Comparison of ENCODE assay signal across 15 cellular contexts in the genomic region with DNA sequence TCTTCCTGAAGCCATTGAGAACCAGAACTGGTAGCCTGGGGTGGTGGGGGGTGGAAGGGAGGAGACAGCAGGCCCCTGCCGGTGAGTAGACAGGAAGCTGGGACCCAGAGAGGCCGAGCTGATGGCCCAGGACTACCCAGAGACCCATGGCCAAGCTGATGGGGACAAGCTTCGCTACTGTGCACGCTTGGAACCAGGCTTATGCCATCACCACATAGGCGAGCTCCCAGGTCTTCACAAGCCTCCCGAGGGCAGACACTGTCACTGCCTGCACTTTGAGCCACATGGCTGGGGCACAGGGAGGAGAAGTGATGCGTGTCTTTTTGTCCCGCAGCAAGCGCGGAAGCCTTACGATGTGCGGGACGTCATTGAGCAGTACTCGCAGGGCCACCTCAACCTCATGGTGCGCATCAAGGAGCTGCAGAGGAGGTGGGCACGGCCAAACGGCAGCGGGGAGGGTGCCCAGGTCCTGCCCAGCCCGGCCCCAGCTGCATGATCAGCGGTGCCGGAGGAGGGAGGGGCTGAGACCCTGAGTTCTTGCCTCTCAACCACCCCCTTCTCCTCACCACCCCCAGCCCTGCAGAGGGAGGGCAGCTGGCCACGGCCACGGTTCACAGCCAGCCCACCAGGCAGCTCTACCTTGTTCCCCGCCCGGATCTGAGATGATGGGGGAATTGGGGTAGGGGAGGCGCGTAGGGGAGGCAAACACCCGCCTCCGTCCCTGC.
DNase-seq lines count a peak whose midpoint lies in the region; ATAC-seq and TF ChIP-seq lines count a peak whose summit lies in the region.
"Had no signal": no experiment of that assay in that cellular context is flagged by ENCODE, and none has a peak within 500 bp of the region (broad histone marks: within the 10 kb centered on the region; RNA-seq: fewer than 3 reads in every experiment).

No MANE protein-coding gene starts in this region.

- TF ChIP-seq RAD21 in IMR-90 (IDR thresholded peaks at IDR 0.05; ENCODE audit: low read length), result no peak

- no peak overlapping the region for H2BK20ac ChIP-seq in IMR-90 (ENCODE audit: low read depth, low read length)

- in situ Hi-C loops in IMR-90 (cut with MboI; ENCODE audit: low sequenced_read_pairs), result no loop called here

- no peak overlapping the region for H2BK120ac ChIP-seq in IMR-90 (ENCODE audit: low read depth, low read length)

- no peak overlapping the region for H3K4ac ChIP-seq in IMR-90 (ENCODE audit: low read depth, low read length)

- H4K5ac ChIP-seq in IMR-90 (ENCODE audit: low read depth, low read length), result no peak overlapping the region

- TF ChIP-seq CTCF in activated CD8-positive, alpha-beta T cell treated with anti-CD3 and anti-CD28 coated beads for 36 hours (IDR thresholded peaks at IDR 0.05), result no peak
- TF ChIP-seq CTCF in IMR-90 (conservative IDR thresholded peaks at IDR 0.05; ENCODE audit: low read depth, low read length) (no peak), dorsolateral prefrontal cortex (IDR thresholded peaks at IDR 0.05 in 54 of 56, conservative IDR thresholded peaks at IDR 0.05 in 2 of 56; ENCODE audit: low read depth in 1 of 56, partially characterized antibody in 56 of 56) (no peak), ovary (IDR thresholded peaks at IDR 0.05) (no peak)

- no peak overlapping the region for H2BK15ac ChIP-seq in IMR-90 (ENCODE audit: low read depth, low read length)

- no peak overlapping the region for H3K18ac ChIP-seq in IMR-90 (ENCODE audit: low read depth, low read length)

- H2AK5ac ChIP-seq in IMR-90 (ENCODE audit: low read depth, low read length), result no peak overlapping the region

- BruUV-seq in IMR-90 (replicated peaks; lab: Mats Ljungman, UMichigan), result no TSS peak

- H3K23ac ChIP-seq in IMR-90 (ENCODE audit: low read depth, low read length), result no peak overlapping the region

- no peaks in the 10 kb centered on the region for H3K9me3 Mint-ChIP-seq in activated CD8-positive, alpha-beta T cell treated with anti-CD3 and anti-CD28 coated beads, Interleukin-2, amount 10 ng/mL, durations not matched to agents 7 days and 5 days (ENCODE audit: insufficient read depth)
- H3K9me3 Mint-ChIP-seq in activated CD8-positive, alpha-beta T cell treated with anti-CD3 and anti-CD28 coated beads for 36 hours, result no peaks in the 10 kb centered on the region
- H3K9me3 Mint-ChIP-seq: CD8-positive, alpha-beta memory T cell; naive B cell; stimulated activated naive B cell treated with anti-CD40 and anti-IgM and Interleukin-4, amounts not matched to agents 10 μg/mL and 1 μg/mL and 100 μg/mL, for 72 hours had no signal

- H3K14ac ChIP-seq in IMR-90 (replicated peaks; ENCODE audit: low read depth, low read length), result no peak overlapping the region

- dilution Hi-C loops in IMR-90 (cut with HindIII; ENCODE audit: low sequenced_read_pairs, unreplicated experiment), result no loop called here

- H3K9me3 ChIP-seq in IMR-90 (ENCODE audit: control insufficient read depth, insufficient read depth, low read length) (no peaks in the 10 kb centered on the region), ovary (no peaks in the 10 kb centered on the region)

- 98% methylated on average over 14 of the region's 29 CpGs; no CpG with 5 or more reads in 1 of the 2 experiments for whole genome bisulfite sequencing in IMR-90 (ENCODE audit: extremely low coverage in 2 of 2, insufficient read length in 1 of 2), 2 experiments
- 90 to 94% (median 91%) methylated on average over 29 of the region's 29 CpGs for WGBS in ovary, 3 donors

- H3K27me3 Mint-ChIP-seq in activated CD8-positive, alpha-beta T cell treated with anti-CD3 and anti-CD28 coated beads, Interleukin-2, amount 10 ng/mL, durations not matched to agents 7 days and 5 days (ENCODE audit: low read depth), result peaks cover 12% of the 10 kb centered on the region
- H3K27me3 Mint-ChIP-seq in activated CD8-positive, alpha-beta T cell treated with anti-CD3 and anti-CD28 coated beads for 36 hours, result no peaks in the 10 kb centered on the region

- H2AK9ac ChIP-seq in IMR-90 (replicated peaks; ENCODE audit: low read depth, low read length, poor library complexity), result peak overlapping the region; percentile 59

- TF ChIP-seq EP300 in ovary (IDR thresholded peaks at IDR 0.05), result no peak

- no peak overlapping the region for H3K56ac ChIP-seq in IMR-90 (ENCODE audit: extremely low read depth, insufficient read depth, low read length)

- H3K27me3 ChIP-seq in IMR-90 (ENCODE audit: control insufficient read depth, insufficient read depth, low read length) (peaks cover 6% of the 10 kb centered on the region), dorsolateral prefrontal cortex (no peaks in the 10 kb centered on the region), ovary (no peaks in the 10 kb centered on the region)

- no peak overlapping the region for H3K4me3 ChIP-seq in IMR-90 (ENCODE audit: insufficient read depth, low read depth, low read length)
- no peak overlapping the region for H3K4me3 ChIP-seq in dorsolateral prefrontal cortex
- H3K4me3 ChIP-seq in ovary, result no peak overlapping the region

- H3K9me1 ChIP-seq in IMR-90 (ENCODE audit: insufficient read depth, low read length), result no peaks in the 10 kb centered on the region

- H3K36me3 ChIP-seq in IMR-90 (ENCODE audit: control insufficient read depth, insufficient read depth, low read length) (no peaks in the 10 kb centered on the region), ovary (no peaks in the 10 kb centered on the region)

- POLR2A ChIA-PET in activated CD8-positive, alpha-beta T cell treated with anti-CD3 and anti-CD28 coated beads, Interleukin-2, amount 10 ng/mL, durations not matched to agents 7 days and 5 days (lab: Charles Lee), result no interaction called here
- POLR2A ChIA-PET in activated CD8-positive, alpha-beta T cell treated with anti-CD3 and anti-CD28 coated beads for 36 hours (lab: Charles Lee), result no interaction called here
- POLR2A ChIA-PET in IMR-90 (lab: Charles Lee; ENCODE audit: unreplicated experiment), result no interaction called here

- peak; percentile 12 for DNase-seq in activated CD8-positive, alpha-beta T cell treated with anti-CD3 and anti-CD28 coated beads, Interleukin-2, amount 10 ng/mL, durations not matched to agents 7 days and 5 days
- no peak for DNase-seq in activated CD8-positive, alpha-beta T cell treated with anti-CD3 and anti-CD28 coated beads for 36 hours
- DNase-seq in IMR-90, result no peak
- DNase-seq in dorsolateral prefrontal cortex, result peak in 6 of 10 donors; percentile 0 to 27 (median 13)
- peak; percentile 14 to 33 (median 23) for DNase-seq in ovary
- no peak for DNase-seq in hepatic stellate cell (ENCODE audit: low spot score)
- no peak for DNase-seq in glomerular visceral epithelial cell (ENCODE audit: extremely low spot score)
- DNase-seq: erythroblast; Kasumi-1; naive B cell; NCI-H2081 treated with DMSO at 0.1 percent for 48 hours; stimulated activated naive B cell treated with anti-CD40 and anti-IgM and Interleukin-4, amounts not matched to agents 10 μg/mL and 1 μg/mL and 100 μg/mL, for 72 hours had no signal

- ATAC-seq in activated CD8-positive, alpha-beta T cell treated with anti-CD3 and anti-CD28 coated beads, Interleukin-2, amount 10 ng/mL, durations not matched to agents 7 days and 5 days, result no peak
- ATAC-seq in activated CD8-positive, alpha-beta T cell treated with anti-CD3 and anti-CD28 coated beads for 36 hours, result no peak
- ATAC-seq in IMR-90 (ENCODE audit: low read depth), result no peak
- ATAC-seq in GM21381 (IDR thresholded peaks at IDR 0.05; ENCODE audit: unreplicated experiment), result no peak
- ATAC-seq: right cardiac atrium had no signal

- CTCF ChIA-PET in activated CD8-positive, alpha-beta T cell treated with anti-CD3 and anti-CD28 coated beads, Interleukin-2, amount 10 ng/mL, durations not matched to agents 7 days and 5 days (lab: Charles Lee), result no interaction called here
- CTCF ChIA-PET in activated CD8-positive, alpha-beta T cell treated with anti-CD3 and anti-CD28 coated beads for 36 hours (lab: Charles Lee), result no interaction called here
- CTCF ChIA-PET in IMR-90 (lab: Yijun Ruan, JAX), result no interaction called here

- H3K27ac ChIP-seq in IMR-90 (ENCODE audit: insufficient read depth, low read length), result no peak overlapping the region
- H3K27ac ChIP-seq in dorsolateral prefrontal cortex, result no peak overlapping the region
- no peak overlapping the region for H3K27ac ChIP-seq in ovary

- H2BK5ac ChIP-seq in IMR-90 (ENCODE audit: low read depth, low read length, poor library complexity, severe bottlenecking), result no peak overlapping the region

- H3K4me1 ChIP-seq in IMR-90 (ENCODE audit: control insufficient read depth, insufficient read depth, low read length) (peaks cover 17% of the 10 kb centered on the region), ovary (ENCODE audit: insufficient read depth) (peaks cover 32% of the 10 kb centered on the region)

- no peak overlapping the region for H3K27ac Mint-ChIP-seq in activated CD8-positive, alpha-beta T cell treated with anti-CD3 and anti-CD28 coated beads, Interleukin-2, amount 10 ng/mL, durations not matched to agents 7 days and 5 days
- H3K27ac Mint-ChIP-seq in activated CD8-positive, alpha-beta T cell treated with anti-CD3 and anti-CD28 coated beads for 36 hours, result no peak overlapping the region
- H3K27ac Mint-ChIP-seq: CD8-positive, alpha-beta memory T cell; naive B cell; stimulated activated naive B cell treated with anti-CD40 and anti-IgM and Interleukin-4, amounts not matched to agents 10 μg/mL and 1 μg/mL and 100 μg/mL, for 72 hours had no signal

- peaks cover 23% of the 10 kb centered on the region for H3K4me1 Mint-ChIP-seq in activated CD8-positive, alpha-beta T cell treated with anti-CD3 and anti-CD28 coated beads, Interleukin-2, amount 10 ng/mL, durations not matched to agents 7 days and 5 days (ENCODE audit: low read depth)
- H3K4me1 Mint-ChIP-seq in activated CD8-positive, alpha-beta T cell treated with anti-CD3 and anti-CD28 coated beads for 36 hours (ENCODE audit: low read depth), result peaks cover 14% of the 10 kb centered on the region

- H2AFZ ChIP-seq in IMR-90 (replicated peaks; ENCODE audit: low read length, poor library complexity), result no peak overlapping the region

- H3K79me1 ChIP-seq in IMR-90 (ENCODE audit: low read depth in 1 of 2, low read length in 2 of 2), result no peaks in the 10 kb centered on the region

- no peak overlapping the region for H3K9ac ChIP-seq in IMR-90 (ENCODE audit: low read depth, low read length)

- no peak overlapping the region for H3K4me2 ChIP-seq in IMR-90 (ENCODE audit: low read depth, low read length)

- H4K91ac ChIP-seq in IMR-90 (ENCODE audit: insufficient read depth, low read depth, low read length), result no peak overlapping the region

- TF ChIP-seq POLR2A in IMR-90 (IDR thresholded peaks at IDR 0.05; ENCODE audit: low read depth, low read length) (no peak), ovary (IDR thresholded peaks at IDR 0.05) (no peak)

- H3K4me3 Mint-ChIP-seq in activated CD8-positive, alpha-beta T cell treated with anti-CD3 and anti-CD28 coated beads, Interleukin-2, amount 10 ng/mL, durations not matched to agents 7 days and 5 days, result no peak overlapping the region
- no peak overlapping the region for H3K4me3 Mint-ChIP-seq in activated CD8-positive, alpha-beta T cell treated with anti-CD3 and anti-CD28 coated beads for 36 hours
- H3K4me3 Mint-ChIP-seq: CD8-positive, alpha-beta memory T cell; naive B cell; stimulated activated naive B cell treated with anti-CD40 and anti-IgM and Interleukin-4, amounts not matched to agents 10 μg/mL and 1 μg/mL and 100 μg/mL, for 72 hours had no signal

- intact Hi-C loops in activated CD8-positive, alpha-beta T cell treated with anti-CD3 and anti-CD28 coated beads for 36 hours (cut with micrococcal nuclease), result no loop called here
- intact Hi-C loops in IMR-90 (cut with micrococcal nuclease) (no loop called here), dorsolateral prefrontal cortex (cut with DNase I) (no loop called here), ovary (cut with DNase I) (no loop called here)

- H4K20me1 ChIP-seq in IMR-90 (ENCODE audit: insufficient read depth, low read length), result no peaks in the 10 kb centered on the region; the same call in 1 of the 2 replicates

- H4K8ac ChIP-seq in IMR-90 (ENCODE audit: low read depth in 2 of 2, low read length in 2 of 2), result no peak overlapping the region

- no peaks in the 10 kb centered on the region for H3K36me3 Mint-ChIP-seq in activated CD8-positive, alpha-beta T cell treated with anti-CD3 and anti-CD28 coated beads, Interleukin-2, amount 10 ng/mL, durations not matched to agents 7 days and 5 days (ENCODE audit: low read depth)
- H3K36me3 Mint-ChIP-seq in activated CD8-positive, alpha-beta T cell treated with anti-CD3 and anti-CD28 coated beads for 36 hours (ENCODE audit: low read depth), result no peaks in the 10 kb centered on the region

Comparison
In these comparisons a context has a peak if more than half of its experiments do, and no peak if none do; other contexts are left out.
1. DNase-seq: peak in activated CD8-positive, alpha-beta T cell treated with anti-CD3 and anti-CD28 coated beads, Interleukin-2, amount 10 ng/mL, durations not matched to agents 7 days and 5 days (single experiment), dorsolateral prefrontal cortex (6 of 10) and ovary (5 of 5); none in activated CD8-positive, alpha-beta T cell treated with anti-CD3 and anti-CD28 coated beads for 36 hours (single experiment), IMR-90 (single experiment), hepatic stellate cell (single experiment) and glomerular visceral epithelial cell (single experiment).